ENCODE assay signal across 19 cellular contexts in genomic region chr17:2202302-2202995, GRCh38.
A peak's percentile ranks its signal among the peaks of the same experiment; 100 is the strongest.
DNase-seq lines count a peak whose midpoint lies in the region; ATAC-seq lines count a peak whose summit lies in the region.
"Had no signal": no experiment of that assay in that cellular context is flagged by ENCODE, and none has a peak within 500 bp of the region (broad histone marks: within the 10 kb centered on the region; RNA-seq: fewer than 3 reads in every experiment).

No MANE protein-coding gene starts in this region.

- H3K9me2 ChIP-seq in Karpas-422 (replicated peaks; ENCODE audit: insufficient read depth, low read length), result no peaks in the 10 kb centered on the region

- peak overlapping the region in 1 of 3 donors; percentile 28 for H3K9ac ChIP-seq in skeletal muscle tissue (ENCODE audit: low read depth in 1 of 3, low read length in 3 of 3)
- no peak overlapping the region for H3K9ac ChIP-seq in Karpas-422 (ENCODE audit: low read length)

- WGBS in right cardiac atrium, result 61% methylated on average over 5 of the region's 5 CpGs

- H3K36me3 Mint-ChIP-seq in activated naive CD4-positive, alpha-beta T cell treated with anti-CD3 and anti-CD28 coated beads, Interleukin-2, amount 10 ng/mL, durations not matched to agents 7 days and 5 days, result peaks cover 35% of the 10 kb centered on the region
- peaks cover 17% of the 10 kb centered on the region for H3K36me3 Mint-ChIP-seq in T-cell

- peak overlapping the region; percentile 95 for H3K27ac Mint-ChIP-seq in activated naive CD4-positive, alpha-beta T cell treated with anti-CD3 and anti-CD28 coated beads, Interleukin-2, amount 10 ng/mL, durations not matched to agents 7 days and 5 days
- H3K27ac Mint-ChIP-seq in T-cell, result peak overlapping the region; percentile 73 to 83
- H3K27ac Mint-ChIP-seq: stimulated activated memory B cell treated with anti-CD40 and anti-IgM and Interleukin-4, amounts not matched to agents 10 μg/mL and 1 μg/mL and 100 μg/mL, for 72 hours had no signal

- H3K27me3 ChIP-seq in right cardiac atrium (ENCODE audit: control insufficient read depth, insufficient read depth) (no peaks in the 10 kb centered on the region), skeletal muscle tissue (ENCODE audit: control insufficient read depth in 3 of 3, insufficient read depth in 3 of 3, low read length in 3 of 3) (no peaks in the 10 kb centered on the region), Karpas-422 (ENCODE audit: low read length) (no peaks in the 10 kb centered on the region)
- H3K27me3 ChIP-seq: ascending aorta, upper lobe of left lung had no signal

- no peak overlapping the region for H3K4me2 ChIP-seq in Karpas-422 (ENCODE audit: low read depth, low read length, poor library complexity, severe bottlenecking)

- H3K36me3 ChIP-seq in skeletal muscle tissue (ENCODE audit: control insufficient read depth in 3 of 3, insufficient read depth in 3 of 3, low read length in 3 of 3), result peaks cover 0 to 2% (median 0%) of the 10 kb centered on the region in 3 donors
- H3K36me3 ChIP-seq in Karpas-422 (ENCODE audit: insufficient read depth, low read length), result no peaks in the 10 kb centered on the region
- H3K36me3 ChIP-seq: ascending aorta had no signal

- DNase-seq in activated naive CD4-positive, alpha-beta T cell treated with anti-CD3 and anti-CD28 coated beads, Interleukin-2, amount 10 ng/mL, durations not matched to agents 7 days and 5 days, result peak; percentile 33
- DNase-seq in activated naive CD4-positive, alpha-beta T cell treated with anti-CD3 and anti-CD28 coated beads, Interleukin-2, amount 50 U/mL, for 16 hours, result no peak
- DNase-seq in T-cell (no peak), right cardiac atrium (no peak), Karpas-422 (no peak)
- DNase-seq in effector CD8-positive, alpha-beta T cell (lab: John Stamatoyannopoulos, UW), result no peak
- DNase-seq: activated CD4-positive, alpha-beta T cell treated with anti-CD3 and anti-CD28 coated beads for 4 hours; CD8-positive, alpha-beta memory T cell; islet precursor cell; NCI-H1417 treated with DMSO at 0.1 percent for 48 hours; NCI-H748 treated with DMSO at 0.1 percent for 48 hours; PC-3; stimulated activated CD4-positive, alpha-beta T cell treated with anti-CD3 and anti-CD28 coated beads, Interleukin-15, amount 100 ng/mL, for 24 hours; upper lobe of left lung had no signal

- H3K4me1 Mint-ChIP-seq in activated naive CD4-positive, alpha-beta T cell treated with anti-CD3 and anti-CD28 coated beads, Interleukin-2, amount 10 ng/mL, durations not matched to agents 7 days and 5 days, result peaks cover 47% of the 10 kb centered on the region
- peaks cover 21 to 35% (median 28%) of the 10 kb centered on the region in 3 donors for H3K4me1 Mint-ChIP-seq in T-cell

- no peaks in the 10 kb centered on the region for H3K9me3 Mint-ChIP-seq in activated naive CD4-positive, alpha-beta T cell treated with anti-CD3 and anti-CD28 coated beads, Interleukin-2, amount 10 ng/mL, durations not matched to agents 7 days and 5 days
- no peaks in the 10 kb centered on the region for H3K9me3 Mint-ChIP-seq in T-cell
- H3K9me3 Mint-ChIP-seq: CD8-positive, alpha-beta memory T cell; neural crest cell; stimulated activated memory B cell treated with anti-CD40 and anti-IgM and Interleukin-4, amounts not matched to agents 10 μg/mL and 1 μg/mL and 100 μg/mL, for 72 hours had no signal

- H3K27ac ChIP-seq in right cardiac atrium (ENCODE audit: low read length) (peak overlapping the region; percentile 27), skeletal muscle tissue (ENCODE audit: low read depth, low read length) (peak overlapping the region; percentile 0), Karpas-422 (ENCODE audit: low read length) (no peak overlapping the region)
- H3K27ac ChIP-seq: upper lobe of left lung had no signal

- ATAC-seq in T-cell (replicated peaks in 1 of 4) (peak; percentile 32 to 79 (median 46)), right cardiac atrium (peak in 1 of 2 donors; percentile 45), HG02798 (IDR thresholded peaks at IDR 0.05; ENCODE audit: poor library complexity, unreplicated experiment) (no peak)
- ATAC-seq: PC-3; stimulated activated memory B cell treated with anti-CD40 and anti-IgM and Interleukin-4, amounts not matched to agents 10 μg/mL and 1 μg/mL and 100 μg/mL, for 72 hours had no signal

- H3K4me3 ChIP-seq in right cardiac atrium (ENCODE audit: low read length), result no peak overlapping the region
- no peak overlapping the region for H3K4me3 ChIP-seq in skeletal muscle tissue (ENCODE audit: low read length in 3 of 3)
- H3K4me3 ChIP-seq in Karpas-422 (ENCODE audit: low read length), result no peak overlapping the region
- H3K4me3 ChIP-seq: ascending aorta, upper lobe of left lung had no signal

- H3K9me3 ChIP-seq in right cardiac atrium (ENCODE audit: control insufficient read depth, low read length) (no peaks in the 10 kb centered on the region), skeletal muscle tissue (ENCODE audit: control insufficient read depth in 3 of 3, low read length in 3 of 3) (no peaks in the 10 kb centered on the region), Karpas-422 (ENCODE audit: low read length) (no peaks in the 10 kb centered on the region)
- H3K9me3 ChIP-seq: ascending aorta, upper lobe of left lung had no signal

- H3K4me1 ChIP-seq in right cardiac atrium (ENCODE audit: control insufficient read depth, insufficient read depth, low read length) (peaks cover 6% of the 10 kb centered on the region), skeletal muscle tissue (ENCODE audit: control insufficient read depth in 3 of 3, insufficient read depth in 3 of 3, low read length in 3 of 3) (peaks cover 22 to 27% (median 23%) of the 10 kb centered on the region in 3 donors), Karpas-422 (ENCODE audit: low read length) (no peaks in the 10 kb centered on the region)

- peaks cover 3% of the 10 kb centered on the region; the same call in 1 of the 2 replicates for H3K79me2 ChIP-seq in Karpas-422 (ENCODE audit: low read length)

- no peak overlapping the region for H2AFZ ChIP-seq in Karpas-422 (ENCODE audit: low read length)

- peak overlapping the region; percentile 72 for H3K4me3 Mint-ChIP-seq in activated naive CD4-positive, alpha-beta T cell treated with anti-CD3 and anti-CD28 coated beads, Interleukin-2, amount 10 ng/mL, durations not matched to agents 7 days and 5 days
- peak overlapping the region in 2 of 3 donors; percentile 34 to 51 for H3K4me3 Mint-ChIP-seq in T-cell
- H3K4me3 Mint-ChIP-seq: CD8-positive, alpha-beta memory T cell; neural crest cell; stimulated activated memory B cell treated with anti-CD40 and anti-IgM and Interleukin-4, amounts not matched to agents 10 μg/mL and 1 μg/mL and 100 μg/mL, for 72 hours had no signal

- CTCF ChIA-PET in activated naive CD4-positive, alpha-beta T cell treated with anti-CD3 and anti-CD28 coated beads, Interleukin-2, amount 10 ng/mL, durations not matched to agents 7 days and 5 days (lab: Charles Lee), result no interaction called here
- CTCF ChIA-PET in T-cell (lab: Charles Lee), result no interaction called here

- H3K27me3 Mint-ChIP-seq in activated naive CD4-positive, alpha-beta T cell treated with anti-CD3 and anti-CD28 coated beads, Interleukin-2, amount 10 ng/mL, durations not matched to agents 7 days and 5 days, result no peaks in the 10 kb centered on the region
- no peaks in the 10 kb centered on the region for H3K27me3 Mint-ChIP-seq in T-cell
- H3K27me3 Mint-ChIP-seq: CD8-positive, alpha-beta memory T cell; stimulated activated memory B cell treated with anti-CD40 and anti-IgM and Interleukin-4, amounts not matched to agents 10 μg/mL and 1 μg/mL and 100 μg/mL, for 72 hours had no signal

- intact Hi-C loops in right cardiac atrium (cut with DNase I), result no loop called here

- POLR2A ChIA-PET in T-cell (lab: Charles Lee), result interaction anchor here in 1 of 2 donors (0.6 kb wide), 1 partner anchor 409 kb away, joined by 5 read pairs; no protein-coding TSS in a partner anchor

- no peaks in the 10 kb centered on the region for H4K20me1 ChIP-seq in Karpas-422 (ENCODE audit: insufficient read depth, low read depth, low read length)
